Comparison of ENCODE assay signal across 1 cellular context in the genomic region with DNA sequence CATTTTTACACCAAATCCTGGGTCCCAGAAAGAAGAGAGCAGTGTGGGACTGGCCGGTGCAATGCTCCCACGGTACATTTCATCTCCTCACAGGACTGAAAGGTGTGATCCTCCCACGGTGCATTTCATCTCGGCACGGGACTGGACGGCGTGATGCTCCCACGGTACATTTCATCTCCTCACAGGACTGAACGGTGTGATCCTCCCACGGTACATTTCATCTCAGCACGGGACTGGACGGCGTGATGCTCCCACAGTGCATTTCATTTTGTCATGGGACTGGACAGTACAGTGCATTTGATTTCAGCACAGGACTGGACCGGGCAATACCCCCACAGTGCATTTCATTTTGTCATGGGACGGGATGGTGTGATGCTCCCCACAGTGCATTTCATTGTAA.
TF ChIP-seq lines count a peak whose summit lies in the region.

No MANE protein-coding gene starts in this region.

TF ChIP-seq in K562, 482 proteins besides CTCF, POLR2A, EP300 and RAD21 (continued from another document):
- TF ChIP-seq, protein P1, sequence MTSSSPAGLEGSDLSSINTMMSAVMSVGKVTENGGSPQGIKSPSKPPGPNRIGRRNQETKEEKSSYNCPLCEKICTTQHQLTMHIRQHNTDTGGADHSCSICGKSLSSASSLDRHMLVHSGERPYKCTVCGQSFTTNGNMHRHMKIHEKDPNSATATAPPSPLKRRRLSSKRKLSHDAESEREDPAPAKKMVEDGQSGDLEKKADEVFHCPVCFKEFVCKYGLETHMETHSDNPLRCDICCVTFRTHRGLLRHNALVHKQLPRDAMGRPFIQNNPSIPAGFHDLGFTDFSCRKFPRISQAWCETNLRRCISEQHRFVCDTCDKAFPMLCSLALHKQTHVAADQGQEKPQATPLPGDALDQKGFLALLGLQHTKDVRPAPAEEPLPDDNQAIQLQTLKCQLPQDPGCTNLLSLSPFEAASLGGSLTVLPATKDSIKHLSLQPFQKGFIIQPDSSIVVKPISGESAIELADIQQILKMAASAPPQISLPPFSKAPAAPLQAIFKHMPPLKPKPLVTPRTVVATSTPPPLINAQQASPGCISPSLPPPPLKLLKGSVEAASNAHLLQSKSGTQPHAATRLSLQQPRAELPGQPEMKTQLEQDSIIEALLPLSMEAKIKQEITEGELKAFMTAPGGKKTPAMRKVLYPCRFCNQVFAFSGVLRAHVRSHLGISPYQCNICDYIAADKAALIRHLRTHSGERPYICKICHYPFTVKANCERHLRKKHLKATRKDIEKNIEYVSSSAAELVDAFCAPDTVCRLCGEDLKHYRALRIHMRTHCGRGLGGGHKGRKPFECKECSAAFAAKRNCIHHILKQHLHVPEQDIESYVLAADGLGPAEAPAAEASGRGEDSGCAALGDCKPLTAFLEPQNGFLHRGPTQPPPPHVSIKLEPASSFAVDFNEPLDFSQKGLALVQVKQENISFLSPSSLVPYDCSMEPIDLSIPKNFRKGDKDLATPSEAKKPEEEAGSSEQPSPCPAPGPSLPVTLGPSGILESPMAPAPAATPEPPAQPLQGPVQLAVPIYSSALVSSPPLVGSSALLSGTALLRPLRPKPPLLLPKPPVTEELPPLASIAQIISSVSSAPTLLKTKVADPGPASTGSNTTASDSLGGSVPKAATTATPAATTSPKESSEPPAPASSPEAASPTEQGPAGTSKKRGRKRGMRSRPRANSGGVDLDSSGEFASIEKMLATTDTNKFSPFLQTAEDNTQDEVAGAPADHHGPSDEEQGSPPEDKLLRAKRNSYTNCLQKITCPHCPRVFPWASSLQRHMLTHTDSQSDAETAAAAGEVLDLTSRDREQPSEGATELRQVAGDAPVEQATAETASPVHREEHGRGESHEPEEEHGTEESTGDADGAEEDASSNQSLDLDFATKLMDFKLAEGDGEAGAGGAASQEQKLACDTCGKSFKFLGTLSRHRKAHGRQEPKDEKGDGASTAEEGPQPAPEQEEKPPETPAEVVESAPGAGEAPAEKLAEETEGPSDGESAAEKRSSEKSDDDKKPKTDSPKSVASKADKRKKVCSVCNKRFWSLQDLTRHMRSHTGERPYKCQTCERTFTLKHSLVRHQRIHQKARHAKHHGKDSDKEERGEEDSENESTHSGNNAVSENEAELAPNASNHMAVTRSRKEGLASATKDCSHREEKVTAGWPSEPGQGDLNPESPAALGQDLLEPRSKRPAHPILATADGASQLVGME (CRISPR knock-in tag; IDR thresholded peaks at IDR 0.05) = no peak
- no peak for TF ChIP-seq ZNF274 (IDR thresholded peaks at IDR 0.05; ENCODE audit: borderline replicate concordance, low read depth, low read length)
- no peak for TF ChIP-seq ZBTB17 (CRISPR knock-in tag; IDR thresholded peaks at IDR 0.05)
- no peak for TF ChIP-seq ZNF3 (CRISPR knock-in tag; IDR thresholded peaks at IDR 0.05)
